8 cellular contexts compared by ENCODE assay signal in genomic region chr15:89114974-89115373, GRCh38. TPM values are rescaled to one million over a fixed set of nuclear protein-coding genes. Genes with fewer than 3 reads are reported as not detected.
A peak's percentile ranks its signal among the peaks of the same experiment; 100 is the strongest.
DNase-seq lines count a peak whose midpoint lies in the region; ATAC-seq and TF ChIP-seq lines count a peak whose summit lies in the region.

No MANE protein-coding gene starts in this region.

- H3K4me3 ChIP-seq in coronary artery: no peak overlapping the region

- H3K27ac Mint-ChIP-seq in Calu3 (ENCODE audit: unreplicated experiment) (peak overlapping the region; percentile 86), mesothelial cell of epicardium (no peak overlapping the region)

- TF ChIP-seq CTCF in Calu3 (IDR thresholded peaks at IDR 0.05; ENCODE audit: unreplicated experiment) (no peak), coronary artery (IDR thresholded peaks at IDR 0.05) (no peak), mesothelial cell of epicardium (IDR thresholded peaks at IDR 0.05; ENCODE audit: unreplicated experiment) (no peak)

- H3K4me1 Mint-ChIP-seq in Calu3 (ENCODE audit: low read depth, unreplicated experiment) (peaks cover 80% of the 10 kb centered on the region), mesothelial cell of epicardium (peaks cover 9% of the 10 kb centered on the region)

- ATAC-seq in HG03039 (IDR thresholded peaks at IDR 0.05; ENCODE audit: unreplicated experiment): no peak

- H3K36me3 Mint-ChIP-seq in Calu3 (ENCODE audit: insufficient read depth, unreplicated experiment): peaks cover 84% of the 10 kb centered on the region
- H3K36me3 Mint-ChIP-seq in mesothelial cell of epicardium: peaks cover 9% of the 10 kb centered on the region

- BruUV-seq in Calu3 (replicated peaks; lab: Mats Ljungman, UMichigan): TSS peak; percentile 42

- peak overlapping the region; percentile 63 to 86 for H3K27ac ChIP-seq in coronary artery

- CTCF ChIA-PET in Calu3 (lab: Charles Lee): interaction anchor here (0.6 to 2.9 kb wide), 5 partner anchors 9 to 65 kb away, joined by 3 to 16 read pairs (median 3); partner anchors contain the start of gene ABHD2

- DNase-seq in Calu3: no peak
- peak; percentile 51 for DNase-seq in NCI-H2171 treated with DMSO at 0.1 percent for 48 hours (lab: John Stamatoyannopoulos, UW)
- DNase-seq in coronary artery (ENCODE audit: low spot score): no peak
- DNase-seq in myocyte (ENCODE audit: low read depth): peak; percentile 73
- no peak for DNase-seq in mesothelial cell of epicardium (ENCODE audit: low spot score in 2 of 2, unreplicated experiment in 2 of 2)
- DNase-seq in GM19240 (ENCODE audit: insufficient read length, low spot score): no peak
- DNase-seq in H4 (ENCODE audit: low spot score): no peak

- H3K4me3 Mint-ChIP-seq in Calu3 (ENCODE audit: low read depth, unreplicated experiment) (peak overlapping the region; percentile 27), mesothelial cell of epicardium (no peak overlapping the region)

- H3K9me3 Mint-ChIP-seq in Calu3 (ENCODE audit: low read depth, unreplicated experiment) (no peaks in the 10 kb centered on the region), mesothelial cell of epicardium (no peaks in the 10 kb centered on the region)

- H3K27me3 Mint-ChIP-seq in Calu3 (ENCODE audit: unreplicated experiment) (no peaks in the 10 kb centered on the region), mesothelial cell of epicardium (ENCODE audit: low read depth) (no peaks in the 10 kb centered on the region)

- intact Hi-C loops in Calu3 (cut with micrococcal nuclease; ENCODE audit: unreplicated experiment): no loop called here

RNA-seq across cellular contexts. Expression of gene ABHD2, which starts 26.7 kb away (rescaled TPM):
- total RNA-seq in Calu3 (2022) (300 and 353 TPM in 2 replicates), myocyte (61.1 and 78.2 TPM in 2 replicates), mesothelial cell of epicardium (33.7 to 39.7 TPM (median 39.1 TPM) in 3 replicates)
- polyA plus RNA-seq in myocyte (2012): 61.4 TPM
- 15.2 and 19.0 TPM in 2 replicates for total RNA-seq in H4 (2014; rRNA removed; shearing (Covaris generic))

Comparison
In these comparisons a context has a peak if more than half of its experiments do, and no peak if none do; other contexts are left out.
1. DNase-seq: peak in NCI-H2171 treated with DMSO at 0.1 percent for 48 hours (single experiment) and myocyte (single experiment); none in Calu3 (single experiment), coronary artery (single experiment), mesothelial cell of epicardium (0 of 2), GM19240 (single experiment) and H4 (single experiment).